8 cellular contexts compared by ENCODE assay signal in the genomic region with DNA sequence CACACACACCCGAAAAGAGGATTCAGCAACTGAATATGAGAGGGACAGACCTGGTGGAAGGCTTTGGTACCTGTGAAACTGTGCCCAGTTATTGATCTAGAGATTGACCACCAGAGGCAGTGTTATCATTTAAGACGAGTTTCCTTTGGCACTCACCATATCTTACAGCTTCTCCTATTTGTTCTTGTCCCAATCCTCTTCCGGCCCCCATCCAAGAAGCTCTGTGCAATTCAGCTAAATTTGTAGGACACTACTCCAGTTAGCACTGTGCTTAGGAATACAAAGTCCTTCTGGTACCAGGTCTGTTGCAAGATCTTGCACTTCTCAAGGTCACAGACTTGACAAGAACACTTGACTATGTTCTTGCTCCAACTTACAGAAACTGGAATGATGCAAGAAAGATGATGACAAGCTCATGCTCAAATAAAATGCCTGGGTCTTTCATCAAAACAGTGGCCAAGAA. TPM values are rescaled to one million over a fixed set of nuclear protein-coding genes. Genes with fewer than 3 reads are reported as not detected.
DNase-seq lines count a peak whose midpoint lies in the region; ATAC-seq and TF ChIP-seq lines count a peak whose summit lies in the region.

No MANE protein-coding gene starts in this region.

- CTCF ChIA-PET in activated CD4-positive, alpha-beta T cell treated with anti-CD3 and anti-CD28 coated beads for 36 hours (lab: Charles Lee): interaction anchor here (1.0 to 2.1 kb wide), 9 partner anchors 9 to 248 kb away, joined by 3 to 7 read pairs (median 3); no protein-coding TSS in a partner anchor

- no peak overlapping the region for H3K4me3 ChIP-seq in mucosa of descending colon

- H3K4me1 ChIP-seq in mucosa of descending colon (ENCODE audit: low read depth): peaks cover 4% of the 10 kb centered on the region

- no peak for DNase-seq in activated CD4-positive, alpha-beta T cell treated with anti-CD3 and anti-CD28 coated beads for 36 hours
- no peak for DNase-seq in activated CD4-positive, alpha-beta T cell treated with anti-CD3 and anti-CD28 coated beads, Interleukin-2, amount 50 U/mL, for 4 hours
- DNase-seq in NCI-H460 (ENCODE audit: extremely low read depth, low read depth) (peak; percentile 34), chondrocyte (ENCODE audit: low spot score) (no peak), mucosa of descending colon (peak in 1 of 3 donors; percentile 30)

- peaks cover 7% of the 10 kb centered on the region for H3K27me3 Mint-ChIP-seq in activated CD4-positive, alpha-beta T cell treated with anti-CD3 and anti-CD28 coated beads for 36 hours
- H3K27me3 Mint-ChIP-seq in chondrocyte (ENCODE audit: low read depth): no peaks in the 10 kb centered on the region

- no peak overlapping the region for H3K27ac Mint-ChIP-seq in activated CD4-positive, alpha-beta T cell treated with anti-CD3 and anti-CD28 coated beads for 36 hours
- H3K27ac Mint-ChIP-seq in chondrocyte (ENCODE audit: unreplicated experiment): no peak overlapping the region

- H3K9me3 ChIP-seq in mucosa of descending colon: no peaks in the 10 kb centered on the region

- no peaks in the 10 kb centered on the region for H3K36me3 Mint-ChIP-seq in activated CD4-positive, alpha-beta T cell treated with anti-CD3 and anti-CD28 coated beads for 36 hours (ENCODE audit: low read depth)
- no peaks in the 10 kb centered on the region for H3K36me3 Mint-ChIP-seq in chondrocyte (ENCODE audit: low read depth)

- peak; percentile 66 for ATAC-seq in activated CD4-positive, alpha-beta T cell treated with anti-CD3 and anti-CD28 coated beads for 36 hours
- ATAC-seq in mucosa of descending colon: peak; percentile 62
- ATAC-seq in HG03439 (IDR thresholded peaks at IDR 0.05; ENCODE audit: unreplicated experiment): no peak
- no peak for ATAC-seq in GM21529 (IDR thresholded peaks at IDR 0.05; ENCODE audit: unreplicated experiment)
- no peak for ATAC-seq in GM21619 (IDR thresholded peaks at IDR 0.05; ENCODE audit: unreplicated experiment)

- intact Hi-C loops in activated CD4-positive, alpha-beta T cell treated with anti-CD3 and anti-CD28 coated beads for 36 hours (cut with DNase I, micrococcal nuclease): loop anchor here (1.0 to 10.0 kb wide), 4 partner anchors 119 to 668 kb away; no protein-coding TSS in a partner anchor
- intact Hi-C loops in mucosa of descending colon (cut with DNase I, micrococcal nuclease): loop anchor here in 1 of 2 donors (5.0 kb wide), 1 partner anchor 120 kb away; no protein-coding TSS in a partner anchor

- no peaks in the 10 kb centered on the region for H3K36me3 ChIP-seq in mucosa of descending colon (ENCODE audit: low read depth)

- POLR2A ChIA-PET in activated CD4-positive, alpha-beta T cell treated with anti-CD3 and anti-CD28 coated beads for 36 hours (lab: Charles Lee): interaction anchor here (0.5 kb wide), 1 partner anchor 32 kb away, joined by 7 read pairs; no protein-coding TSS in a partner anchor

- H3K9me3 Mint-ChIP-seq in activated CD4-positive, alpha-beta T cell treated with anti-CD3 and anti-CD28 coated beads for 36 hours (ENCODE audit: low read depth): no peaks in the 10 kb centered on the region
- no peaks in the 10 kb centered on the region for H3K9me3 Mint-ChIP-seq in chondrocyte (ENCODE audit: low read depth)

- peak; percentile 74 for TF ChIP-seq CTCF in chondrocyte (IDR thresholded peaks at IDR 0.05)
- TF ChIP-seq CTCF in mucosa of descending colon (IDR thresholded peaks at IDR 0.05): no peak

- no peak overlapping the region for H3K4me3 Mint-ChIP-seq in activated CD4-positive, alpha-beta T cell treated with anti-CD3 and anti-CD28 coated beads for 36 hours
- H3K4me3 Mint-ChIP-seq in chondrocyte (ENCODE audit: unreplicated experiment): no peak overlapping the region

- H3K4me1 Mint-ChIP-seq in activated CD4-positive, alpha-beta T cell treated with anti-CD3 and anti-CD28 coated beads for 36 hours: no peaks in the 10 kb centered on the region
- H3K4me1 Mint-ChIP-seq in chondrocyte (ENCODE audit: low read depth): peaks cover 19% of the 10 kb centered on the region

RNA-seq across cellular contexts. Expression of a gene that starts 40.1 kb away (rescaled TPM):
- 1 to 10 TPM; 7.4 to 9.0 TPM for total RNA-seq in activated CD4-positive, alpha-beta T cell treated with anti-CD3 and anti-CD28 coated beads for 36 hours
- total RNA-seq in NCI-H460 (2014; rRNA removed; shearing (Covaris generic)): 18.0 and 21.3 TPM in 2 replicates
- 5.8 and 11.7 TPM in 2 replicates for polyA plus RNA-seq in NCI-H460 (2014; cell fraction: nucleus; rRNA removed)
- total RNA-seq in chondrocyte (14.1 to 16.0 TPM (median 14.2 TPM) in 3 replicates), mucosa of descending colon (10 to 100 TPM; 12.6 to 17.8 (median 16.1) TPM)

RNA-seq across cellular contexts. Expression of a gene that starts 40.2 kb away (rescaled TPM):
- total RNA-seq in activated CD4-positive, alpha-beta T cell treated with anti-CD3 and anti-CD28 coated beads for 36 hours: 10 to 100 TPM; 25.7 to 33.3 TPM
- 28.8 and 38.7 TPM in 2 replicates for total RNA-seq in NCI-H460 (2014; rRNA removed; shearing (Covaris generic))
- 31.5 and 63.9 TPM in 2 replicates for polyA plus RNA-seq in NCI-H460 (2014; cell fraction: nucleus; rRNA removed)
- total RNA-seq in chondrocyte (14.5 to 25.5 TPM (median 14.9 TPM) in 3 replicates), mucosa of descending colon (10 to 100 TPM; 17.3 to 29.7 (median 27.6) TPM)

RNA-seq across cellular contexts. Expression of a gene that starts 42.0 kb away (rescaled TPM):
- 1 to 10 TPM; 4.6 to 5.6 TPM for total RNA-seq in activated CD4-positive, alpha-beta T cell treated with anti-CD3 and anti-CD28 coated beads for 36 hours
- total RNA-seq in NCI-H460 (2014; rRNA removed; shearing (Covaris generic)): 14.5 and 15.7 TPM in 2 replicates
- polyA plus RNA-seq in NCI-H460 (2014; cell fraction: nucleus; rRNA removed): 7.0 and 8.0 TPM in 2 replicates
- total RNA-seq in chondrocyte: 21.3 to 24.9 TPM (median 23.9 TPM) in 3 replicates
- 10 to 100 TPM; 13.8 to 29.0 (median 14.6) TPM for total RNA-seq in mucosa of descending colon

Comparison
In these comparisons a context has a peak if more than half of its experiments do, and no peak if none do; other contexts are left out.
1. ATAC-seq: peak in activated CD4-positive, alpha-beta T cell treated with anti-CD3 and anti-CD28 coated beads for 36 hours (single experiment) and mucosa of descending colon (single experiment); none in HG03439 (single experiment), GM21529 (single experiment) and GM21619 (single experiment).